ENCODE assay signal across 1 cellular context in the genomic region with DNA sequence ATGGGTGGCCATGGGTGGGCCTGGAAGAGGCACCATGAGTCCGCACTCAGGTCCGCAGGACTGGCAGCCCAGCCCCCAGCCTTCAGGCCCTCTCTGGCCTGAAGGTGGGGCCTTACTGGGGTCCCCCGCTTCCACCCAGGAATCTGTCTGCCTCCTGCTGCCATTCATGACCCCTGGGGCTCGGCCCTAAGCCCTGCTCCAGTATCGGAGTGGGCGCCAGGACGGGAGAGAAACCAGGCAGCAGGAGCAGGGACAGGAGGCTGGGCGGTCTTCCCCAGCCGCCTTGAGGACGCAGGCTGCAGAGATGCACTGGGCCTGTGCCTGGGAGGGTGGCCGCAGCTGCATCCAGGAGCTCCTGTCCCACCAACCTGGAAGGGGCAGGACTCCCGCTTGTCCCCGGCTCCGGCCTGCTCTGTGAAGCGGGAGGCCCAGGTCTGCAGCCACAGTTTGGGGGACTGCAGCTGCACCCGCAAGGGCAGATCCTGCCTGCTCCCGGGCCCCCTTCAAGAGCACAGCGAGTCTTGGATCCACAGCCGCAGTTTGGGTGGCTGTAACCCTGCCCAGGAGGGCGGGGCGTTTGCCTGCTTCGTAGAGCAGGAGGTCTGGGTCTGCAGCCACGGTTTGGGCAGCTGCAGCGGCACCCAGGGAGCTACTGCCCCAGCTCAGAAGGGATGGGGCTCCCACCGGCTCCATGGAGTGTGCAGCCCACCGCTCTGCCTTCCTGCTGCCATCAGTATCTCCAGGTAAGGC.
TF ChIP-seq lines count a peak whose summit lies in the region.

No MANE protein-coding gene starts in this region.

TF ChIP-seq in GM23338, 12 proteins besides CTCF, POLR2A, EP300 and RAD21 (continued from another document):
- TF ChIP-seq JUNB (IDR thresholded peaks at IDR 0.05; ENCODE audit: unreplicated experiment) (no peak), STAT1 (IDR thresholded peaks at IDR 0.05; ENCODE audit: unreplicated experiment) (no peak), NANOG (IDR thresholded peaks at IDR 0.05; ENCODE audit: borderline replicate concordance) (no peak)
